8 cellular contexts compared by ENCODE assay signal in genomic region chr19:51607920-51608562, GRCh38. TPM values are rescaled to one million over a fixed set of nuclear protein-coding genes. Genes with fewer than 3 reads are reported as not detected.
DNase-seq lines count a peak whose midpoint lies in the region; ATAC-seq and TF ChIP-seq lines count a peak whose summit lies in the region.

No MANE protein-coding gene starts in this region.

- CTCF ChIA-PET in T-cell (lab: Charles Lee) = no interaction called here

- POLR2A ChIA-PET in T-cell (lab: Charles Lee) = no interaction called here

- H3K4me3 Mint-ChIP-seq in HFFc6 (no peak overlapping the region), T-cell (no peak overlapping the region), immature natural killer cell (no peak overlapping the region)

- H3K4me1 Mint-ChIP-seq in HFFc6 (ENCODE audit: low read depth) = no peaks in the 10 kb centered on the region
- H3K4me1 Mint-ChIP-seq in T-cell = peaks cover 0 to 2% (median 0%) of the 10 kb centered on the region in 3 donors
- peaks cover 11 to 12% of the 10 kb centered on the region in 2 donors for H3K4me1 Mint-ChIP-seq in immature natural killer cell

- H3K36me3 Mint-ChIP-seq in HFFc6 (ENCODE audit: low read depth) (no peaks in the 10 kb centered on the region), T-cell (peaks cover 5% of the 10 kb centered on the region), immature natural killer cell (peaks cover 0 to 22% (median 0%) of the 10 kb centered on the region in 3 donors)

- ATAC-seq in T-cell (replicated peaks in 1 of 4) (peak in 1 of 4 experiments; percentile 23), HG03571 (IDR thresholded peaks at IDR 0.05; ENCODE audit: unreplicated experiment) (no peak), GM18868 (IDR thresholded peaks at IDR 0.05; ENCODE audit: unreplicated experiment) (no peak)

- DNase-seq in AG09309 (ENCODE audit: low read depth) (peak; percentile 25), HFFc6 (peak; percentile 62), T-cell (peak in 30 of 34 experiments; percentile 14 to 64 (median 38)), astrocyte of the hippocampus (ENCODE audit: low read depth, low spot score) (peak; percentile 83), immature natural killer cell (peak; percentile 26 to 39 (median 38))
- peak; percentile 49 to 59 for DNase-seq in stimulated activated CD4-positive, alpha-beta T cell treated with anti-CD3 and anti-CD28 coated beads, Interleukin-15, amount 100 ng/mL, for 48 hours (ENCODE audit: low read depth in 2 of 2)

- H3K27ac Mint-ChIP-seq in HFFc6 (no peak overlapping the region), T-cell (no peak overlapping the region), immature natural killer cell (no peak overlapping the region)

- H3K27me3 Mint-ChIP-seq in HFFc6 (ENCODE audit: insufficient read depth) = peaks cover 10% of the 10 kb centered on the region
- peaks cover 37 to 42% of the 10 kb centered on the region in 2 donors for H3K27me3 Mint-ChIP-seq in T-cell
- H3K27me3 Mint-ChIP-seq in immature natural killer cell (ENCODE audit: low read depth in 3 of 3) = peaks cover 0 to 10% (median 2%) of the 10 kb centered on the region in 3 donors

- H3K4me3 ChIP-seq in AG09309 (ENCODE audit: control insufficient read depth, low read depth, low read length) = no peak overlapping the region

- H3K9me3 Mint-ChIP-seq in HFFc6 = no peaks in the 10 kb centered on the region; the same call in 1 of the 2 replicates
- peaks cover 9 to 15% (median 13%) of the 10 kb centered on the region in 3 donors for H3K9me3 Mint-ChIP-seq in T-cell
- H3K9me3 Mint-ChIP-seq in immature natural killer cell = peaks cover 0 to 6% (median 2%) of the 10 kb centered on the region in 6 donors

- TF ChIP-seq CTCF in AG09309 (IDR thresholded peaks at IDR 0.05; ENCODE audit: control insufficient read depth, insufficient read depth, low read depth, low read length, missing control alignments) (peak; percentile 88), HFFc6 (IDR thresholded peaks at IDR 0.05) (peak; percentile 81)

RNA-seq across cellular contexts. Expression of gene SIGLEC5, which starts 22.2 kb away (rescaled TPM):
- not detected for total RNA-seq in HFFc6 (2021; fragmentation: NEBNext Ultra II Directional; extraction: Animal tissue kit (Norgen Biotek cat#: 25700))
- total RNA-seq in T-cell = under 1 TPM in 2 of 5 donors, not detected in 3; 0.16 to 0.26 TPM
- polyA plus RNA-seq in immature natural killer cell = under 1 TPM in 1 of 3 donors, not detected in 2; 0.49 TPM

RNA-seq across cellular contexts. Expression of gene ZNF175, which starts 37.0 kb away (rescaled TPM):
- total RNA-seq in HFFc6 (2021; fragmentation: NEBNext Ultra II Directional; extraction: Animal tissue kit (Norgen Biotek cat#: 25700)) = 10 to 100 TPM; 19.6 to 29.5 (median 21.6) TPM
- total RNA-seq in T-cell = 10 to 100 TPM in 3 of 5 donors, 1 to 10 TPM in 2; 6.7 to 16.8 (median 12.3) TPM
- polyA plus RNA-seq in immature natural killer cell = 1 to 10 TPM in 1 of 3 donors, under 1 TPM in 2; 0.79 to 2.2 (median 0.81) TPM

RNA-seq across cellular contexts. Expression of gene SIGLEC14, which starts 38.6 kb away (rescaled TPM):
- total RNA-seq in HFFc6 (2021; fragmentation: NEBNext Ultra II Directional; extraction: Animal tissue kit (Norgen Biotek cat#: 25700)) = not detected
- total RNA-seq in T-cell = 1 to 10 TPM in 1 of 5 donors, under 1 TPM in 2, not detected in 2; 0.68 to 1.1 (median 0.93) TPM
- 1 to 10 TPM in 1 of 3 donors, under 1 TPM in 2; 0.12 to 1.9 (median 0.99) TPM for polyA plus RNA-seq in immature natural killer cell

Comparison
In these comparisons a context has a peak if more than half of its experiments do, and no peak if none do; other contexts are left out.
1. DNase-seq: peak in every context shown above with its lines; median percentile 83 in astrocyte of the hippocampus; 62 in HFFc6; 54 in stimulated activated CD4-positive, alpha-beta T cell treated with anti-CD3 and anti-CD28 coated beads, Interleukin-15, amount 100 ng/mL, for 48 hours; 38 in T-cell; 38 in immature natural killer cell; 25 in AG09309.